ENCODE assay signal across 28 cellular contexts in genomic region chr17:10144456-10144855, GRCh38. TPM values are rescaled to one million over a fixed set of nuclear protein-coding genes. Genes with fewer than 3 reads are reported as not detected.
A peak's percentile ranks its signal among the peaks of the same experiment; 100 is the strongest.
DNase-seq lines count a peak whose midpoint lies in the region; ATAC-seq, FAIRE-seq and TF ChIP-seq lines count a peak whose summit lies in the region.
"Had no signal": no experiment of that assay in that cellular context is flagged by ENCODE, and none has a peak within 500 bp of the region (broad histone marks: within the 10 kb centered on the region; RNA-seq: fewer than 3 reads in every experiment).

No MANE protein-coding gene starts in this region.

- peaks cover 83 to 96% (median 91%) of the 10 kb centered on the region in 10 experiments for H3K4me1 ChIP-seq in BLaER1 treated with 17β-estradiol and CSF1 and Interleukin-3, amounts not matched to agents 10 nM and 100 nM
- peaks cover 58% of the 10 kb centered on the region for H3K4me1 ChIP-seq in Loucy (ENCODE audit: insufficient read depth, low read length, poor library complexity, severe bottlenecking)
- H3K4me1 ChIP-seq in neutrophil (ENCODE audit: control insufficient read depth in 1 of 2, insufficient read depth in 1 of 2, low read depth in 1 of 2, low read length in 1 of 2): peaks cover 8 to 21% of the 10 kb centered on the region in 2 experiments
- H3K4me1 ChIP-seq in small intestine (ENCODE audit: control insufficient read depth in 2 of 2, insufficient read depth in 1 of 2, low read depth in 1 of 2, low read length in 1 of 2): no peaks in the 10 kb centered on the region
- H3K4me1 ChIP-seq: Caco-2 had no signal

- TF ChIP-seq CTCF in Loucy (conservative IDR thresholded peaks at IDR 0.05; ENCODE audit: low read length) (no peak), choroid plexus epithelial cell (conservative IDR thresholded peaks at IDR 0.05; ENCODE audit: low read depth, low read length) (no peak), neutrophil (IDR thresholded peaks at IDR 0.05) (no peak)

- H3K27ac ChIP-seq in BLaER1 treated with 17β-estradiol and CSF1 and Interleukin-3, amounts not matched to agents 10 nM and 100 nM: peak overlapping the region; percentile 44 to 91 (median 68); a peak in 20 of 22 replicates
- H3K27ac ChIP-seq in neutrophil (peak overlapping the region; percentile 17), small intestine (ENCODE audit: low read depth in 1 of 2, low read length in 1 of 2) (no peak overlapping the region)

- 0 out of 2 replicates have a peak, but pooled peaks cover 5% of the 10 kb centered on the region for H3F3A ChIP-seq in Loucy (ENCODE audit: low read depth)

- peaks cover 0 to 34% (median 0%) of the 10 kb centered on the region in 11 experiments; a peak in 5 of 22 replicates for H4K20me1 ChIP-seq in BLaER1 treated with 17β-estradiol and CSF1 and Interleukin-3, amounts not matched to agents 10 nM and 100 nM
- H4K20me1 ChIP-seq in Loucy (ENCODE audit: insufficient read depth, low read length, poor library complexity, severe bottlenecking): peaks cover 3% of the 10 kb centered on the region

- no peak for ATAC-seq in HG03159 (IDR thresholded peaks at IDR 0.05; ENCODE audit: unreplicated experiment)
- ATAC-seq: GM12878, HCT116 had no signal

- H3K27me3 ChIP-seq in BLaER1 treated with 17β-estradiol and CSF1 and Interleukin-3, amounts not matched to agents 10 nM and 100 nM: no peaks in the 10 kb centered on the region
- no peaks in the 10 kb centered on the region for H3K27me3 ChIP-seq in Loucy (ENCODE audit: insufficient read depth, low read length, poor library complexity, severe bottlenecking)
- no peaks in the 10 kb centered on the region for H3K27me3 ChIP-seq in neutrophil
- H3K27me3 ChIP-seq in small intestine (ENCODE audit: control insufficient read depth in 2 of 2, insufficient read depth in 2 of 2, low read length in 2 of 2): no peaks in the 10 kb centered on the region

- H3K79me2 ChIP-seq in Loucy (ENCODE audit: insufficient read depth, low read length): peaks cover 98% of the 10 kb centered on the region

- WGBS in small intestine, 3 donors: 87 to 90% (median 90%) methylated on average over 6 of the region's 6 CpGs

- H3K4me3 ChIP-seq in BLaER1 treated with 17β-estradiol and CSF1 and Interleukin-3, amounts not matched to agents 10 nM and 100 nM: no peak overlapping the region
- no peak overlapping the region for H3K4me3 ChIP-seq in Loucy (ENCODE audit: low read length, poor library complexity, severe bottlenecking)
- H3K4me3 ChIP-seq in choroid plexus epithelial cell (ENCODE audit: low read depth, low read length): no peak overlapping the region
- no peak overlapping the region for H3K4me3 ChIP-seq in neutrophil (ENCODE audit: low read depth in 1 of 2, low read length in 1 of 2)
- H3K4me3 ChIP-seq in small intestine (ENCODE audit: low read depth in 1 of 2, low read length in 2 of 2): no peak overlapping the region
- H3K4me3 ChIP-seq: GM12878 had no signal

- no peak for FAIRE-seq in small intestine (lab: Jason Lieb, UNC)
- FAIRE-seq: A204.1, GM12878, H1 had no signal

- H3K36me3 ChIP-seq in BLaER1 treated with 17β-estradiol and CSF1 and Interleukin-3, amounts not matched to agents 10 nM and 100 nM: peaks cover 0 to 5% (median 0%) of the 10 kb centered on the region in 11 experiments; a peak in 1 of 22 replicates
- H3K36me3 ChIP-seq in Loucy (ENCODE audit: insufficient read depth, low read length) (no peaks in the 10 kb centered on the region), neutrophil (no peaks in the 10 kb centered on the region), small intestine (ENCODE audit: control insufficient read depth in 2 of 2, insufficient read depth in 2 of 2, low read length in 2 of 2) (no peaks in the 10 kb centered on the region)

- H3K4me2 ChIP-seq in BLaER1 treated with 17β-estradiol and CSF1 and Interleukin-3, amounts not matched to agents 10 nM and 100 nM: peak overlapping the region; percentile 66 to 98 (median 90)
- H3K4me2 ChIP-seq in Loucy (ENCODE audit: low read depth, low read length, poor library complexity, severe bottlenecking): peak overlapping the region; percentile 60

- H3K9me3 ChIP-seq in BLaER1 treated with 17β-estradiol and CSF1 and Interleukin-3, amounts not matched to agents 10 nM and 100 nM (replicated peaks in 1 of 11): 0 out of 22 replicates have a peak, but pooled peaks cover 0 to 1% (median 0%) of the 10 kb centered on the region in 11 experiments
- H3K9me3 ChIP-seq in Loucy (ENCODE audit: insufficient read depth, low read depth, low read length) (no peaks in the 10 kb centered on the region), neutrophil (no peaks in the 10 kb centered on the region), small intestine (ENCODE audit: control insufficient read depth, low read depth) (no peaks in the 10 kb centered on the region)
- H3K9me3 ChIP-seq: Caco-2 had no signal

- no peak overlapping the region for H2AFZ ChIP-seq in Loucy (ENCODE audit: low read length)

- H3K9ac ChIP-seq in BLaER1 treated with 17β-estradiol and CSF1 and Interleukin-3, amounts not matched to agents 10 nM and 100 nM: peak overlapping the region in 10 of 11 experiments; percentile 5 to 67 (median 54); a peak in 14 of 22 replicates
- peak overlapping the region; percentile 57 for H3K9ac ChIP-seq in Loucy (ENCODE audit: low read depth, low read length, poor library complexity, severe bottlenecking)

- peak; percentile 41 for DNase-seq in choroid plexus epithelial cell (ENCODE audit: low read depth)
- no peak for DNase-seq in small intestine
- no peak for DNase-seq in NCI-H187 (lab: John Stamatoyannopoulos, UW)
- no peak for DNase-seq in activated CD8-positive, alpha-beta memory T cell treated with anti-CD3 and anti-CD28 coated beads, Interleukin-2, amount 50 U/mL, for 4 hours
- DNase-seq: C1 segment of cervical spinal cord, Caco-2, DMS79, EL, GDM1, Karpas-422, NCI-H1092, NCI-H1417 treated with DMSO at 0.1 percent for 48 hours, NCI-H1694 treated with DMSO at 0.1 percent for 48 hours, NCI-H2081 treated with DMSO at 0.1 percent for 48 hours, NCI-H2171, NCI-H226, NCI-H510A, NCI-H69, Right ventricle myocardium superior, RPMI8226 had no signal

- no peaks in the 10 kb centered on the region for H3K9me2 ChIP-seq in Loucy (replicated peaks; ENCODE audit: low read depth, low read length)

RNA-seq across cellular contexts. Expression of gene GAS7, which starts 54.0 kb away (rescaled TPM):
- polyA plus RNA-seq in small intestine: 10 to 100 TPM in 1 of 3 donors, 1 to 10 TPM in 2; 1.1 to 14.9 (median 4.9) TPM

Comparison
In these comparisons a context has a peak if more than half of its experiments do, and no peak if none do; other contexts are left out.
1. H3K27ac ChIP-seq: peak in BLaER1 treated with 17β-estradiol and CSF1 and Interleukin-3, amounts not matched to agents 10 nM and 100 nM (11 of 11) and neutrophil (single experiment); none in small intestine (0 of 2).